Comparison of ENCODE assay signal across 1 cellular context in genomic region chr2:215436705-215437570, GRCh38.
TF ChIP-seq lines count a peak whose summit lies in the region.

No MANE protein-coding gene starts in this region.

TF ChIP-seq in HepG2, 621 proteins besides CTCF, POLR2A, EP300 and RAD21 (continued from another document and continues in another):
- no peak for TF ChIP-seq CERS6 (CRISPR knock-in tag; IDR thresholded peaks at IDR 0.05)
- no peak for TF ChIP-seq ZNF205 (CRISPR knock-in tag; IDR thresholded peaks at IDR 0.05)
- no peak for TF ChIP-seq ARID4A (CRISPR knock-in tag; IDR thresholded peaks at IDR 0.05; ENCODE audit: borderline replicate concordance)
- no peak for TF ChIP-seq GATAD1 (CRISPR knock-in tag; IDR thresholded peaks at IDR 0.05)
- TF ChIP-seq ZNF513 (CRISPR knock-in tag; conservative IDR thresholded peaks at IDR 0.05) = no peak
- no peak for TF ChIP-seq FOXP4 (CRISPR knock-in tag; IDR thresholded peaks at IDR 0.05)
- no peak for TF ChIP-seq NFKBIZ (CRISPR knock-in tag; IDR thresholded peaks at IDR 0.05)
- TF ChIP-seq XRCC5 (optimal IDR thresholded peaks at IDR 0.05; ENCODE audit: low read length) = no peak
- TF ChIP-seq TEAD3 (CRISPR knock-in tag; optimal IDR thresholded peaks at IDR 0.05; ENCODE audit: borderline replicate concordance) = no peak
- 0 out of 2 replicates have a peak, but pooled peaks have one; percentile 51 for TF ChIP-seq SNAPC4 (CRISPR knock-in tag; IDR thresholded peaks at IDR 0.05)
- no peak for TF ChIP-seq SMYD3 (CRISPR knock-in tag; IDR thresholded peaks at IDR 0.05)
- no peak for TF ChIP-seq MATR3 (CRISPR knock-in tag; IDR thresholded peaks at IDR 0.05)
- no peak for TF ChIP-seq MED8 (CRISPR knock-in tag; IDR thresholded peaks at IDR 0.05; ENCODE audit: insufficient replicate concordance)
- no peak for TF ChIP-seq ZNF230 (CRISPR knock-in tag; IDR thresholded peaks at IDR 0.05)
- no peak for TF ChIP-seq HNRNPL (IDR thresholded peaks at IDR 0.05; ENCODE audit: low read depth, low read length)
- 0 out of 2 replicates have a peak, but pooled peaks have one; percentile 43 for TF ChIP-seq ZBTB10 (CRISPR knock-in tag; IDR thresholded peaks at IDR 0.05; ENCODE audit: borderline replicate concordance)
- TF ChIP-seq ELF1 (CRISPR knock-in tag; IDR thresholded peaks at IDR 0.05) = no peak
- TF ChIP-seq ZNF510 (CRISPR knock-in tag; IDR thresholded peaks at IDR 0.05; ENCODE audit: low read depth) = no peak
- no peak for TF ChIP-seq ZNF263 (CRISPR knock-in tag; IDR thresholded peaks at IDR 0.05)
- TF ChIP-seq NPAS2 (CRISPR knock-in tag; IDR thresholded peaks at IDR 0.05; ENCODE audit: borderline replicate concordance) = no peak
- no peak for TF ChIP-seq ZC3H13 (CRISPR knock-in tag; IDR thresholded peaks at IDR 0.05)
- TF ChIP-seq RFX3 (CRISPR knock-in tag; IDR thresholded peaks at IDR 0.05) = no peak
- TF ChIP-seq ZNF652 (CRISPR knock-in tag; IDR thresholded peaks at IDR 0.05; ENCODE audit: borderline replicate concordance, low read depth) = 0 out of 2 replicates have a peak, but pooled peaks have one; percentile 8
- TF ChIP-seq ZBTB8A (CRISPR knock-in tag; IDR thresholded peaks at IDR 0.05; ENCODE audit: borderline replicate concordance, low read depth) = no peak
- no peak for TF ChIP-seq ZNF720 (CRISPR knock-in tag; IDR thresholded peaks at IDR 0.05)
- no peak for TF ChIP-seq ZKSCAN8 (CRISPR knock-in tag; IDR thresholded peaks at IDR 0.05; ENCODE audit: borderline replicate concordance)
- peak; percentile 59; the same call in 1 of the 2 replicates for TF ChIP-seq NFATC3 (CRISPR knock-in tag; IDR thresholded peaks at IDR 0.05)
- TF ChIP-seq ZBTB38 (CRISPR knock-in tag; IDR thresholded peaks at IDR 0.05) = peak; percentile 34; the same call in 1 of the 2 replicates
- TF ChIP-seq ZFP91 (CRISPR knock-in tag; IDR thresholded peaks at IDR 0.05; ENCODE audit: borderline replicate concordance) = no peak
- TF ChIP-seq ZNF841 (CRISPR knock-in tag; IDR thresholded peaks at IDR 0.05; ENCODE audit: borderline replicate concordance) = no peak
- TF ChIP-seq ZFP36L1 (CRISPR knock-in tag; IDR thresholded peaks at IDR 0.05) = peak; percentile 24; the same call in 1 of the 2 replicates
- no peak for TF ChIP-seq BCL3 (CRISPR knock-in tag; IDR thresholded peaks at IDR 0.05)
- TF ChIP-seq KLF6 (CRISPR knock-in tag; IDR thresholded peaks at IDR 0.05) = no peak; the same call in 1 of the 2 replicates
- no peak for TF ChIP-seq BCL6 (CRISPR knock-in tag; IDR thresholded peaks at IDR 0.05)
- TF ChIP-seq CENPBD1 (CRISPR knock-in tag; IDR thresholded peaks at IDR 0.05; ENCODE audit: borderline replicate concordance, low read depth) = peak; percentile 62; the same call in 1 of the 2 replicates
- no peak; the same call in 1 of the 2 replicates for TF ChIP-seq ZBTB20 (CRISPR knock-in tag; IDR thresholded peaks at IDR 0.05; ENCODE audit: borderline replicate concordance, low read depth)
- TF ChIP-seq PHF21A (CRISPR knock-in tag; IDR thresholded peaks at IDR 0.05) = no peak
- TF ChIP-seq ZNF383 (CRISPR knock-in tag; IDR thresholded peaks at IDR 0.05; ENCODE audit: borderline replicate concordance) = no peak
- TF ChIP-seq ZBTB7A (CRISPR knock-in tag; IDR thresholded peaks at IDR 0.05) = no peak
- TF ChIP-seq MAFG (CRISPR knock-in tag; IDR thresholded peaks at IDR 0.05) = no peak
- no peak for TF ChIP-seq DNMT3B (CRISPR knock-in tag; conservative IDR thresholded peaks at IDR 0.05)
- no peak for TF ChIP-seq ZNF75D (CRISPR knock-in tag; IDR thresholded peaks at IDR 0.05; ENCODE audit: borderline replicate concordance)
- TF ChIP-seq ZNF883 (CRISPR knock-in tag; IDR thresholded peaks at IDR 0.05; ENCODE audit: not compliant biosample characterization) = no peak
- TF ChIP-seq NFYC (CRISPR knock-in tag; IDR thresholded peaks at IDR 0.05) = no peak
